In genomic region chr3:192608756-192609155, GRCh38 we compare ENCODE assay signal across 19 cellular contexts.
"Had no signal": no experiment of that assay in that cellular context is flagged by ENCODE, and none has a peak within 500 bp of the region (broad histone marks: within the 10 kb centered on the region; RNA-seq: fewer than 3 reads in every experiment).

No MANE protein-coding gene starts in this region.

- H3K9me3 ChIP-seq: pancreas, right lobe of liver, testis had no signal

- H3K27me3 ChIP-seq: foreskin keratinocyte, right lobe of liver, spleen, testis, tibial nerve, upper lobe of right lung, vagina had no signal

- H3K36me3 ChIP-seq: lower lobe of right lung, pancreas, right lobe of liver, spleen, tibial nerve, upper lobe of right lung, vagina had no signal

- H3K27ac ChIP-seq: foreskin keratinocyte, lower lobe of right lung, pancreas, right lobe of liver, spleen, testis, tibial nerve, upper lobe of right lung, vagina had no signal

- H3K4me1 ChIP-seq: foreskin keratinocyte, lower lobe of right lung, pancreas, right lobe of liver, spleen, testis, tibial nerve, upper lobe of right lung, vagina had no signal

- DNase-seq: foreskin keratinocyte; head of caudate nucleus; hypothalamus; islet precursor cell; lower lobe of right lung; occipital lobe; pancreas; right lobe of liver; spleen; stimulated activated CD4-positive, alpha-beta T cell treated with anti-CD3 and anti-CD28 coated beads, Interleukin-15, amount 100 ng/mL, for 24 hours; stimulated activated CD4-positive, alpha-beta T cell treated with anti-CD3 and anti-CD28 coated beads, Interleukin-1b, Interleukin-23, amount 100 ng/mL, for 48 hours; stimulated activated CD4-positive, alpha-beta T cell treated with anti-CD3 and anti-CD28 coated beads, Interleukin-4, amount 100 ng/mL, for 24 hours; testis; upper lobe of right lung had no signal

- H3K4me3 ChIP-seq: lower lobe of right lung, pancreas, right lobe of liver, spleen, testis, tibial nerve, upper lobe of right lung, vagina had no signal

- ATAC-seq: foreskin keratinocyte; left lobe of liver; lower lobe of right lung; natural killer cell treated with Interleukin-12 subunit alpha and Interleukin-12 subunit beta and Interleukin-15 and Interleukin-18, amount 100 ng/mL, for 72 hours; pancreas; right lobe of liver; stimulated activated memory B cell treated with anti-CD40 and anti-IgM and Interleukin-4, amounts not matched to agents 10 μg/mL and 1 μg/mL and 100 μg/mL, for 72 hours; upper lobe of right lung had no signal
